In the genomic region with DNA sequence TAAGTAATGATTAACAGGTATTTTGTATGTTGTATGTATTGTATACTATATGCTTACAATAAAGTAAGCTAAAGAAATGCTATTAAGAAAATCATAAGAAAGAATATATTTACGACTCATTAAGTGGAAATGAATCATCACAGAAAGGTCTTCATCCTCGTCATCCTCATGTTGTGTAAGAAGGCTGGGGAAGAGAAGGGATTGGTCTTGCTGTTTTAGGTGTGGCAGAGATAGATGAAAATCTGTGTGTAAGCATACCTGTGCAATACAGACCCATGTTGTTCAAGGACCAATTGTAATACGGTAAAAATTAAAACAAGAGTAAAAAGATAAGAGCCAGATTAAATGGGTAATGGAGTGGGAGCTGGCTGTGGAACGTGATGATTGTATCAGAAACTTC, we compare ENCODE assay signal across 24 cellular contexts.
"Had no signal": no experiment of that assay in that cellular context is flagged by ENCODE, and none has a peak within 500 bp of the region (broad histone marks: within the 10 kb centered on the region; RNA-seq: fewer than 3 reads in every experiment).

No MANE protein-coding gene starts in this region.

- ATAC-seq: activated CD4-positive, CD25-positive, alpha-beta regulatory T cell treated with anti-CD3 and anti-CD28 coated beads, Interleukin-2, amount 50 U/mL, for 24 hours; gastrocnemius medialis; left ventricle myocardium superior; sciatic nerve; stimulated activated naive B cell treated with anti-CD40 and anti-IgM and Interleukin-4, amounts not matched to agents 10 μg/mL and 1 μg/mL and 100 μg/mL, for 72 hours had no signal

- H3K27ac ChIP-seq: epithelial cell of prostate, esophagus squamous epithelium, gastrocnemius medialis, skin epidermis, suprapubic skin, transverse colon, WERI-Rb-1 had no signal

- H3K27me3 ChIP-seq: esophagus squamous epithelium, gastrocnemius medialis, suprapubic skin, transverse colon had no signal

- H3K4me3 ChIP-seq: esophagus squamous epithelium, gastrocnemius medialis, skin epidermis, suprapubic skin, transverse colon had no signal

- H3K9me3 ChIP-seq: esophagus squamous epithelium, gastrocnemius medialis, suprapubic skin, transverse colon had no signal

- H3K4me1 ChIP-seq: esophagus squamous epithelium, suprapubic skin, transverse colon had no signal

- DNase-seq: activated CD4-positive, alpha-beta memory T cell treated with anti-CD3 and anti-CD28 coated beads, Interleukin-2, amount 10 ng/mL, durations not matched to agents 7 days and 5 days; activated CD4-positive, alpha-beta T cell treated with anti-CD3 and anti-CD28 coated beads, Interleukin-2, amount 10 ng/mL, durations not matched to agents 7 days and 5 days; activated CD8-positive, alpha-beta memory T cell treated with anti-CD3 and anti-CD28 coated beads, Interleukin-2, amount 50 U/mL, for 48 hours; activated gamma-delta T cell; activated naive CD4-positive, alpha-beta T cell treated with anti-CD3 and anti-CD28 coated beads, Interleukin-2, amount 50 U/mL, for 16 hours; activated T-cell treated with anti-CD3 and anti-CD28 coated beads, Interleukin-2, amount 50 U/mL, for 24 hours; amygdala; endodermal cell; esophagus squamous epithelium; gastrocnemius medialis; glutamatergic neuron; islet precursor cell; left ventricle myocardium superior; posterior cingulate gyrus; stimulated activated CD4-positive, alpha-beta T cell treated with anti-CD3 and anti-CD28 coated beads, Interleukin-1b, Interleukin-23, amount 100 ng/mL, for 48 hours; stimulated activated naive B cell treated with anti-CD40 and anti-IgM and Interleukin-4, amounts not matched to agents 10 μg/mL and 1 μg/mL and 100 μg/mL, for 72 hours; T-helper 9 cell; transverse colon; WERI-Rb-1 had no signal
